In genomic region chr10:44878704-44879530, GRCh38 we compare ENCODE assay signal across 8 cellular contexts. TPM values are rescaled to one million over a fixed set of nuclear protein-coding genes. Genes with fewer than 3 reads are reported as not detected.
DNase-seq lines count a peak whose midpoint lies in the region; ATAC-seq and TF ChIP-seq lines count a peak whose summit lies in the region.

No MANE protein-coding gene starts in this region.

- H3K4ac ChIP-seq in mesendoderm (ENCODE audit: low read depth, low read length): no peak overlapping the region

- H2BK5ac ChIP-seq in mesendoderm (ENCODE audit: low read length): no peak overlapping the region

- peak overlapping the region; percentile 60 for H3K9ac ChIP-seq in mesendoderm (ENCODE audit: low read length)

- DNase-seq in NCI-H748 treated with DMSO at 0.1 percent for 48 hours (lab: John Stamatoyannopoulos, UW): peak; percentile 56
- DNase-seq in activated CD8-positive, alpha-beta memory T cell treated with anti-CD3 and anti-CD28 coated beads, Interleukin-2, amount 50 U/mL, for 48 hours: peak; percentile 86
- peak; percentile 83 for DNase-seq in endothelial cell (ENCODE audit: low spot score)
- DNase-seq in mesendoderm: peak; percentile 97
- DNase-seq in stimulated activated CD4-positive, alpha-beta T cell treated with anti-CD3 and anti-CD28 coated beads, TNF-alpha, amount 100 ng/mL, for 4 hours (ENCODE audit: low read depth in 3 of 3): peak; percentile 51 to 63 (median 61)

- no peak overlapping the region for H3K27ac ChIP-seq in mesendoderm (ENCODE audit: low read depth, low read length)

- no peak overlapping the region for H2BK120ac ChIP-seq in mesendoderm (ENCODE audit: low read depth, low read length)

- no peaks in the 10 kb centered on the region for H3K36me3 Mint-ChIP-seq in endothelial cell (ENCODE audit: low read depth, unreplicated experiment)

- H3K27me3 ChIP-seq in mesendoderm (ENCODE audit: insufficient read depth, low read length, poor library complexity): no peaks in the 10 kb centered on the region

- no peak overlapping the region for H2BK15ac ChIP-seq in mesendoderm (replicated peaks; ENCODE audit: low read depth)

- TF ChIP-seq CTCF in endothelial cell (IDR thresholded peaks at IDR 0.05; ENCODE audit: unreplicated experiment): no peak

- H3K9me3 Mint-ChIP-seq in endothelial cell (ENCODE audit: unreplicated experiment): no peaks in the 10 kb centered on the region

- no peaks in the 10 kb centered on the region for H3K79me1 ChIP-seq in mesendoderm (ENCODE audit: low read length)

- peak; percentile 74 for ATAC-seq in GM18505 (IDR thresholded peaks at IDR 0.05; ENCODE audit: unreplicated experiment)
- peak; percentile 69 for ATAC-seq in HG03139 (IDR thresholded peaks at IDR 0.05; ENCODE audit: unreplicated experiment)
- ATAC-seq in HG03025 (IDR thresholded peaks at IDR 0.05; ENCODE audit: low FRiP score, unreplicated experiment): no peak

- no peak overlapping the region for H3K27ac Mint-ChIP-seq in endothelial cell (ENCODE audit: unreplicated experiment)

- H3K18ac ChIP-seq in mesendoderm (ENCODE audit: low read length): no peak overlapping the region

- WGBS in mesendoderm (ENCODE audit: extremely low coverage, insufficient coverage, low lambda C conversion rate): no CpG with 5 or more reads among the region's 30 CpGs

- H4K8ac ChIP-seq in mesendoderm (ENCODE audit: low read depth, low read length): no peak overlapping the region

- peak overlapping the region; percentile 89 for H3K4me3 Mint-ChIP-seq in endothelial cell (ENCODE audit: unreplicated experiment)

- H3K23ac ChIP-seq in mesendoderm (ENCODE audit: low read length): no peak overlapping the region

- no peaks in the 10 kb centered on the region for H3K36me3 ChIP-seq in mesendoderm (ENCODE audit: control insufficient read depth, insufficient read depth, low read length)

- no peaks in the 10 kb centered on the region for H3K4me1 ChIP-seq in mesendoderm (ENCODE audit: control insufficient read depth, low read depth, low read length)

- peak overlapping the region; percentile 3 for H3K4me3 ChIP-seq in mesendoderm (ENCODE audit: low read length)

- H3K56ac ChIP-seq in mesendoderm (ENCODE audit: low read length): peak overlapping the region; percentile 68

- H3K79me2 ChIP-seq in mesendoderm (ENCODE audit: control insufficient read depth, insufficient read depth, low read length): no peaks in the 10 kb centered on the region

- H2AK5ac ChIP-seq in mesendoderm (ENCODE audit: low read length): no peak overlapping the region

- H3K4me2 ChIP-seq in mesendoderm (ENCODE audit: low read length): peak overlapping the region; percentile 38

- H4K5ac ChIP-seq in mesendoderm (ENCODE audit: low read length): no peak overlapping the region

- peaks cover 18% of the 10 kb centered on the region for H3K27me3 Mint-ChIP-seq in endothelial cell (ENCODE audit: unreplicated experiment)

- peaks cover 5% of the 10 kb centered on the region for H3K4me1 Mint-ChIP-seq in endothelial cell (ENCODE audit: unreplicated experiment)

- no peak for TF ChIP-seq POLR2A in GM18505 (IDR thresholded peaks at IDR 0.05; ENCODE audit: borderline replicate concordance, extremely low read depth, insufficient read depth, insufficient read length)

RNA-seq across cellular contexts. Expression of gene TMEM72, which starts 32.2 kb away (rescaled TPM):
- not detected for total RNA-seq in endothelial cell (ENCODE audit: unreplicated experiment)
- not detected for polyA plus RNA-seq in mesendoderm (2013, experiment 1 of 2)
- polyA plus RNA-seq in mesendoderm (2013, experiment 2 of 2): not detected
